ENCODE assay signal across 20 cellular contexts in the genomic region with DNA sequence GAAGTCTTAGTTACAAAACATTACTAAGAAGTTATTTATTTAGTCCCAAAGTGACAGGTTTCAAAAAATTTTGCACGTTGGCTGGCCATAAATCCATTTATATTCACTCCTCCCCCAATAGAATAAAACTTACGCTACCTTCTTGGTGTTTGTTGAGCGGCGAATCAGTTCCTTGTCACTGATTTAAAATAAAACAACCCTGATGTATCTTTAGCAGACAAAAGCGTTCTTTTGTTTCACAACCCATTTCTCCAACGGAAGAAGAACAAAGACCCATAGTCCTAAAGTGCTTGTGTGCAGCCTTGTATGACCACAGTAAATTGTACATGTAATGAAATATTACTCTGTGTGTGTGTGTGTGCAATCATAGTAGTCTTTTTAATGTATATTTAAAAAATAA.
DNase-seq lines count a peak whose midpoint lies in the region; ATAC-seq and TF ChIP-seq lines count a peak whose summit lies in the region.
"Had no signal": no experiment of that assay in that cellular context is flagged by ENCODE, and none has a peak within 500 bp of the region (broad histone marks: within the 10 kb centered on the region; RNA-seq: fewer than 3 reads in every experiment).

No MANE protein-coding gene starts in this region.

- peaks cover 17% of the 10 kb centered on the region for H3K36me3 Mint-ChIP-seq in CD4-positive, CD25-positive, alpha-beta regulatory T cell
- peaks cover 4% of the 10 kb centered on the region for H3K36me3 Mint-ChIP-seq in HFFc6 (ENCODE audit: low read depth)

- peaks cover 4% of the 10 kb centered on the region for H3K36me3 ChIP-seq in CD4-positive, CD25-positive, alpha-beta regulatory T cell (ENCODE audit: control insufficient read depth, insufficient read depth, low read length)
- H3K36me3 ChIP-seq: brain microvascular endothelial cell, right atrium auricular region, SJCRH30 had no signal

- H3K27ac Mint-ChIP-seq in CD4-positive, CD25-positive, alpha-beta regulatory T cell = peak overlapping the region in 2 of 3 donors; percentile 5 to 17
- no peak overlapping the region for H3K27ac Mint-ChIP-seq in HFFc6
- H3K27ac Mint-ChIP-seq: activated naive CD8-positive, alpha-beta T cell; activated T-helper 1 cell treated with anti-CD3 and anti-CD28 coated beads, Interleukin-12 subunit alpha, Interleukin-12 subunit beta, Interleukin-2, Interleukin-4 antibody, amounts not matched to agents 30 ng/mL and 10 ng/mL and 1 ng/mL, durations not matched to agents 14 hours and 24 hours and 36 hours had no signal

- no peak overlapping the region for H3K4me3 ChIP-seq in CD4-positive, CD25-positive, alpha-beta regulatory T cell (ENCODE audit: low read depth, low read length)
- H3K4me3 ChIP-seq: right atrium auricular region, SJCRH30 had no signal

- no peak overlapping the region for H3K4me3 Mint-ChIP-seq in CD4-positive, CD25-positive, alpha-beta regulatory T cell
- H3K4me3 Mint-ChIP-seq in HFFc6 = no peak overlapping the region
- H3K4me3 Mint-ChIP-seq: activated naive CD8-positive, alpha-beta T cell; activated T-helper 1 cell treated with anti-CD3 and anti-CD28 coated beads, Interleukin-12 subunit alpha, Interleukin-12 subunit beta, Interleukin-2, Interleukin-4 antibody, amounts not matched to agents 30 ng/mL and 10 ng/mL and 1 ng/mL, durations not matched to agents 14 hours and 24 hours and 36 hours had no signal

- H3K9me3 Mint-ChIP-seq in CD4-positive, CD25-positive, alpha-beta regulatory T cell = no peaks in the 10 kb centered on the region
- H3K9me3 Mint-ChIP-seq in HFFc6 = no peaks in the 10 kb centered on the region
- H3K9me3 Mint-ChIP-seq: activated T-helper 1 cell treated with anti-CD3 and anti-CD28 coated beads, Interleukin-12 subunit alpha, Interleukin-12 subunit beta, Interleukin-2, Interleukin-4 antibody, amounts not matched to agents 30 ng/mL and 10 ng/mL and 1 ng/mL, durations not matched to agents 14 hours and 24 hours and 36 hours; stimulated activated naive B cell treated with anti-CD40 and anti-IgM and Interleukin-4, amounts not matched to agents 10 μg/mL and 1 μg/mL and 100 μg/mL, for 72 hours had no signal

- H3K4me1 Mint-ChIP-seq in CD4-positive, CD25-positive, alpha-beta regulatory T cell = peaks cover 20 to 33% (median 24%) of the 10 kb centered on the region in 4 donors
- peaks cover 46% of the 10 kb centered on the region for H3K4me1 Mint-ChIP-seq in HFFc6 (ENCODE audit: low read depth)

- H3K27ac ChIP-seq in CD4-positive, CD25-positive, alpha-beta regulatory T cell (ENCODE audit: insufficient read depth, low read length, poor library complexity, severe bottlenecking) = no peak overlapping the region
- H3K27ac ChIP-seq in caudate nucleus (ENCODE audit: low read depth, low read length) = peak overlapping the region; percentile 90
- H3K27ac ChIP-seq: brain microvascular endothelial cell, foreskin keratinocyte, SJCRH30 had no signal

- TF ChIP-seq CTCF in HFFc6 (IDR thresholded peaks at IDR 0.05) = no peak

- TF ChIP-seq POLR2A in GM18505 (IDR thresholded peaks at IDR 0.05; ENCODE audit: borderline replicate concordance, extremely low read depth, insufficient read depth, insufficient read length) = no peak

- H3K9me3 ChIP-seq in CD4-positive, CD25-positive, alpha-beta regulatory T cell (ENCODE audit: control insufficient read depth in 2 of 2, low read length in 2 of 2) = no peaks in the 10 kb centered on the region
- H3K9me3 ChIP-seq: right atrium auricular region, SJCRH30 had no signal

- H3K27me3 Mint-ChIP-seq in CD4-positive, CD25-positive, alpha-beta regulatory T cell = no peaks in the 10 kb centered on the region
- peaks cover 2% of the 10 kb centered on the region; the same call in 1 of the 2 replicates for H3K27me3 Mint-ChIP-seq in HFFc6 (ENCODE audit: insufficient read depth)
- H3K27me3 Mint-ChIP-seq: activated naive CD8-positive, alpha-beta T cell; stimulated activated naive B cell treated with anti-CD40 and anti-IgM and Interleukin-4, amounts not matched to agents 10 μg/mL and 1 μg/mL and 100 μg/mL, for 72 hours had no signal

- H3K4me1 ChIP-seq in CD4-positive, CD25-positive, alpha-beta regulatory T cell (ENCODE audit: control insufficient read depth, insufficient read depth, low read length, poor library complexity, severe bottlenecking) = peaks cover 8% of the 10 kb centered on the region

- no peaks in the 10 kb centered on the region for H3K27me3 ChIP-seq in CD4-positive, CD25-positive, alpha-beta regulatory T cell (ENCODE audit: control insufficient read depth, insufficient read depth, low read length)
- H3K27me3 ChIP-seq: brain microvascular endothelial cell, foreskin keratinocyte, right atrium auricular region, SJCRH30 had no signal

- no peak for DNase-seq in CD4-positive, CD25-positive, alpha-beta regulatory T cell
- DNase-seq in NCI-H187 treated with DMSO at 0.1 percent for 48 hours (lab: John Stamatoyannopoulos, UW) (peak; percentile 22), caudate nucleus (lab: John Stamatoyannopoulos, UW) (peak in 1 of 61 donors; percentile 37), pons (ENCODE audit: low spot score) (peak; percentile 89), SHP77 (lab: John Stamatoyannopoulos, UW) (no peak), HFFc6 (no peak)
- DNase-seq: activated CD8-positive, alpha-beta memory T cell treated with anti-CD3 and anti-CD28 coated beads for 24 hours; brain microvascular endothelial cell; foreskin keratinocyte; NCI-H1105 treated with DMSO at 0.1 percent for 48 hours; NCI-H446 treated with DMSO at 0.1 percent for 48 hours; nucleus accumbens; SJCRH30; stimulated activated CD4-positive, alpha-beta T cell treated with anti-CD3 and anti-CD28 coated beads, Interleukin-15, amount 100 ng/mL, for 24 hours; stimulated activated naive B cell treated with anti-CD40 and anti-IgM and Interleukin-4, amounts not matched to agents 10 μg/mL and 1 μg/mL and 100 μg/mL, for 72 hours; T-helper 2 cell had no signal

- no peak for ATAC-seq in CD4-positive, CD25-positive, alpha-beta regulatory T cell (ENCODE audit: low read depth in 2 of 2)
- ATAC-seq in GM18505 (IDR thresholded peaks at IDR 0.05; ENCODE audit: unreplicated experiment) = no peak
- ATAC-seq: foreskin keratinocyte; stimulated activated naive B cell treated with anti-CD40 and anti-IgM and Interleukin-4, amounts not matched to agents 10 μg/mL and 1 μg/mL and 100 μg/mL, for 72 hours had no signal

Comparison
In these comparisons a context has a peak if more than half of its experiments do, and no peak if none do; other contexts are left out.
1. DNase-seq: peak in NCI-H187 treated with DMSO at 0.1 percent for 48 hours (single experiment) and pons (single experiment); none in CD4-positive, CD25-positive, alpha-beta regulatory T cell (0 of 3), SHP77 (0 of 2) and HFFc6 (single experiment).